16 cellular contexts compared by ENCODE assay signal in the genomic region with DNA sequence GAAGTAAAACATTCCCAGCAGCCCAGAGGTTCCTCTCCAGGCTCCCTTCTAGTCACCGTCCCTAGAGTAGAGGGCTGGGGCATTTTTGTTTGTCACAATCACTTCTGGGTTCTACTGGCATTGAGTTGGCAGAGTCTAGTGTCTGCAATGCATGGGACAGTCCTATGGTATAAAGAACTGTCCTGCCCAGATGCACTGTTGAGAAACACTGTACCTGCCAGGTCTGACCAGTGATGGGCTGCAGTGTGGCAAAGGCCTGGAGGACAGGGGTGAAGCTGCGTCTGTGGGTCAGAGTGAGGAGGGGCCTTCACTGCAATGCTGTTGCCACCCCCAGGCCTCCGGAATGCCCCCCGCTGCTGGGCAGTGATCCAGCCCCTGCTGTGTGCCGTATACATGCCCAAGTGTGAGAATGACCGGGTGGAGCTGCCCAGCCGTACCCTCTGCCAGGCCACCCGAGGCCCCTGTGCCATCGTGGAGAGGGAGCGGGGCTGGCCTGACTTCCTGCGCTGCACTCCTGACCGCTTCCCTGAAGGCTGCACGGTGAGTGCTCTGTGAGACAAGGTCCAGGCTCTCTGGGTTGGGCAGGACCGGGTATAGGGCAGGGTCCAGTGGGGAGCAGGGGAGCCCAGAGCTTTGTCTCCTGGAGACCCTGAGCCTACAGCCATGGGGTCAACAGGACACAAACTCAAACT. TPM values are rescaled to one million over a fixed set of nuclear protein-coding genes. Genes with fewer than 3 reads are reported as not detected.
A peak's percentile ranks its signal among the peaks of the same experiment; 100 is the strongest.
DNase-seq lines count a peak whose midpoint lies in the region; ATAC-seq, FAIRE-seq and TF ChIP-seq lines count a peak whose summit lies in the region.
"Had no signal": no experiment of that assay in that cellular context is flagged by ENCODE, and none has a peak within 500 bp of the region (broad histone marks: within the 10 kb centered on the region; RNA-seq: fewer than 3 reads in every experiment).

No MANE protein-coding gene starts in this region.

- H3K4me3 ChIP-seq in H7 (ENCODE audit: insufficient read depth, low read depth, low read length) (no peak overlapping the region), liver (ENCODE audit: low read depth in 1 of 3, low read length in 3 of 3) (no peak overlapping the region), sigmoid colon (no peak overlapping the region), PC-9 (no peak overlapping the region)
- H3K4me3 ChIP-seq: BLaER1 treated with 17β-estradiol and CSF1 and Interleukin-3, amounts not matched to agents 10 nM and 100 nM; GM12878; GM23248 had no signal

- TF ChIP-seq RAD21 in liver (IDR thresholded peaks at IDR 0.05): no peak

- H3K27ac ChIP-seq in liver (ENCODE audit: low read depth in 1 of 2, low read length in 2 of 2) (peak overlapping the region; percentile 23 to 53), sigmoid colon (no peak overlapping the region), PC-9 (no peak overlapping the region)
- H3K27ac ChIP-seq: BLaER1 treated with 17β-estradiol and CSF1 and Interleukin-3, amounts not matched to agents 10 nM and 100 nM; GM23248 had no signal

- no peak overlapping the region for H3K4me3 Mint-ChIP-seq in WTC11
- H3K4me3 Mint-ChIP-seq: CD4-positive, CD25-positive, alpha-beta regulatory T cell had no signal

- no peak overlapping the region for H2AFZ ChIP-seq in PC-9
- H2AFZ ChIP-seq: GM23248 had no signal

- H3K9ac ChIP-seq in liver (ENCODE audit: low read depth in 1 of 2, low read length in 2 of 2): no peak overlapping the region
- H3K9ac ChIP-seq: BLaER1 treated with 17β-estradiol and CSF1 and Interleukin-3, amounts not matched to agents 10 nM and 100 nM; GM23248 had no signal

- intact Hi-C loops in sigmoid colon (cut with DNase I) (no loop called here), PC-9 (cut with micrococcal nuclease; ENCODE audit: unreplicated experiment) (no loop called here)

- H3K4me1 Mint-ChIP-seq in WTC11: no peaks in the 10 kb centered on the region
- H3K4me1 Mint-ChIP-seq: CD4-positive, CD25-positive, alpha-beta regulatory T cell had no signal

- no peaks in the 10 kb centered on the region for H3K27me3 Mint-ChIP-seq in WTC11 (ENCODE audit: low read depth)

- POLR2A ChIA-PET in WTC11 (lab: Charles Lee): interaction anchor here (0.5 kb wide), 1 partner anchor 204 kb away, joined by 3 read pairs; no protein-coding TSS in a partner anchor
- POLR2A ChIA-PET in PC-9 (lab: Charles Lee; ENCODE audit: unreplicated experiment): no interaction called here

- TF ChIP-seq EP300 in sigmoid colon (IDR thresholded peaks at IDR 0.05): no peak

- no peak for TF ChIP-seq POLR2A in sigmoid colon (IDR thresholded peaks at IDR 0.05)

- H3K9me3 ChIP-seq in liver (ENCODE audit: control insufficient read depth in 4 of 4, low read length in 3 of 4) (no peaks in the 10 kb centered on the region), sigmoid colon (no peaks in the 10 kb centered on the region), PC-9 (ENCODE audit: insufficient read depth, low read depth) (no peaks in the 10 kb centered on the region)
- H3K9me3 ChIP-seq: BLaER1 treated with 17β-estradiol and CSF1 and Interleukin-3, amounts not matched to agents 10 nM and 100 nM had no signal

- H3K27me3 ChIP-seq in H7 (ENCODE audit: control insufficient read depth, insufficient read depth, low read length) (no peaks in the 10 kb centered on the region), liver (ENCODE audit: control insufficient read depth in 4 of 4, insufficient read depth in 4 of 4, low read length in 3 of 4) (no peaks in the 10 kb centered on the region), sigmoid colon (no peaks in the 10 kb centered on the region), PC-9 (ENCODE audit: insufficient read depth, low read depth) (no peaks in the 10 kb centered on the region)
- H3K27me3 ChIP-seq: BLaER1 treated with 17β-estradiol and CSF1 and Interleukin-3, amounts not matched to agents 10 nM and 100 nM had no signal

- peaks cover 3% of the 10 kb centered on the region; the same call in 1 of the 2 replicates for H3K9me3 Mint-ChIP-seq in WTC11
- H3K9me3 Mint-ChIP-seq: CD4-positive, CD25-positive, alpha-beta regulatory T cell had no signal

- H3K36me3 ChIP-seq in H7 (replicated peaks; ENCODE audit: control insufficient read depth, insufficient read depth, low read length) (peaks cover 15% of the 10 kb centered on the region), liver (ENCODE audit: control insufficient read depth in 4 of 4, insufficient read depth in 3 of 4, low read depth in 1 of 4, low read length in 3 of 4) (no peaks in the 10 kb centered on the region), sigmoid colon (peaks cover 0 to 19% (median 0%) of the 10 kb centered on the region in 4 donors), PC-9 (ENCODE audit: low read depth) (no peaks in the 10 kb centered on the region)

- BruUV-seq in PC-9 (replicated peaks; lab: Mats Ljungman, UMichigan): no TSS peak

- no peak for FAIRE-seq in D721Med (lab: Jason Lieb, UNC)
- FAIRE-seq: GM12878, GM18507, H54 had no signal

- no peaks in the 10 kb centered on the region for H3K79me2 ChIP-seq in PC-9 (ENCODE audit: low read depth)

- no peaks in the 10 kb centered on the region for H3K9me2 ChIP-seq in PC-9 (ENCODE audit: insufficient read depth)

- ATAC-seq in WTC11: no peak
- ATAC-seq: GM12878 had no signal

- H3K36me3 Mint-ChIP-seq in WTC11: peaks cover 22% of the 10 kb centered on the region
- H3K36me3 Mint-ChIP-seq: CD4-positive, CD25-positive, alpha-beta regulatory T cell had no signal

- CTCF ChIA-PET in WTC11 (lab: Charles Lee): interaction anchor here (3.8 kb wide), 1 partner anchor 39 kb away, joined by 23 read pairs; no protein-coding TSS in a partner anchor
- CTCF ChIA-PET in PC-9 (lab: Charles Lee): interaction anchor here (0.6 to 1.4 kb wide), 2 partner anchors 28 to 40 kb away, joined by 3 to 4 read pairs; no protein-coding TSS in a partner anchor

- H3K4me1 ChIP-seq in liver (ENCODE audit: control insufficient read depth in 4 of 4, insufficient read depth in 4 of 4, low read length in 3 of 4) (peaks cover 5 to 56% (median 36%) of the 10 kb centered on the region in 4 donors), sigmoid colon (no peaks in the 10 kb centered on the region), PC-9 (replicated peaks; ENCODE audit: insufficient read depth) (no peaks in the 10 kb centered on the region)

- 35% methylated on average over 14 of the region's 14 CpGs for WGBS in liver
- 88 to 91% methylated on average over 14 of the region's 14 CpGs for WGBS in sigmoid colon, 2 donors

- no peak overlapping the region for H3K4me2 ChIP-seq in PC-9

- H3F3A ChIP-seq in PC-9 (ENCODE audit: insufficient read depth, low read depth): no peaks in the 10 kb centered on the region

- 0 out of 2 replicates have a peak overlapping the region, but pooled peaks have one; percentile 45 for H3K27ac Mint-ChIP-seq in WTC11
- H3K27ac Mint-ChIP-seq: CD4-positive, CD25-positive, alpha-beta regulatory T cell had no signal

- TF ChIP-seq CTCF in WTC11 (IDR thresholded peaks at IDR 0.05) (no peak), liver (IDR thresholded peaks at IDR 0.05; ENCODE audit: low read depth, low read length, missing input control) (no peak), sigmoid colon (IDR thresholded peaks at IDR 0.05) (no peak), PC-9 (conservative IDR thresholded peaks at IDR 0.05) (no peak), D721Med (IDR thresholded peaks at IDR 0.05; ENCODE audit: insufficient read depth, missing control alignments) (no peak)

- no peaks in the 10 kb centered on the region for H4K20me1 ChIP-seq in PC-9 (ENCODE audit: insufficient read depth)

- peak; percentile 25 for DNase-seq in H7
- DNase-seq in WTC11 (ENCODE audit: low spot score): no peak
- DNase-seq in sigmoid colon: peak; percentile 53
- DNase-seq in PC-9: no peak
- DNase-seq in NCI-H526 (lab: John Stamatoyannopoulos, UW): no peak
- DNase-seq in D721Med (ENCODE audit: insufficient read length, low spot score): no peak
- DNase-seq: 8988T; Calu3; CD4-positive, CD25-positive, alpha-beta regulatory T cell; DMS79; GM23248 had no signal

TF ChIP-seq in WTC11, 78 proteins besides CTCF, POLR2A, EP300 and RAD21 (continues in another document):
- TF ChIP-seq MYBL2 (CRISPR knock-in tag; IDR thresholded peaks at IDR 0.05) (no peak), TEAD4 (CRISPR knock-in tag; IDR thresholded peaks at IDR 0.05) (no peak), CREB1 (CRISPR knock-in tag; IDR thresholded peaks at IDR 0.05) (no peak), ZNF396 (CRISPR knock-in tag; IDR thresholded peaks at IDR 0.05; ENCODE audit: borderline replicate concordance) (no peak)
- TF ChIP-seq, protein P1, sequence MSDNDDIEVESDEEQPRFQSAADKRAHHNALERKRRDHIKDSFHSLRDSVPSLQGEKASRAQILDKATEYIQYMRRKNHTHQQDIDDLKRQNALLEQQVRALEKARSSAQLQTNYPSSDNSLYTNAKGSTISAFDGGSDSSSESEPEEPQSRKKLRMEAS (CRISPR knock-in tag; IDR thresholded peaks at IDR 0.05): no peak

TF ChIP-seq in liver, 16 proteins besides CTCF, POLR2A, EP300 and RAD21 (continues in another document):
- TF ChIP-seq GABPA (IDR thresholded peaks at IDR 0.05 in 1 of 2, conservative IDR thresholded peaks at IDR 0.05 in 1 of 2) (no peak), FOXA1 (IDR thresholded peaks at IDR 0.05) (no peak)

RNA-seq across cellular contexts. Expression of gene SMO, which starts 14.8 kb away (rescaled TPM):
- 44.9 and 49.6 TPM in 2 replicates for total RNA-seq in H7 (2014; rRNA removed; shearing (Covaris generic))
- total RNA-seq in WTC11 (2021) (56.9 to 61.4 TPM (median 60.3 TPM) in 3 replicates), liver (10 to 100 TPM; 14.3 to 16.3 TPM), sigmoid colon (10 to 100 TPM in 2 of 4 donors, 1 to 10 TPM in 2; 6.8 to 18.6 (median 13.0) TPM), PC-9 (2021) (1.2 and 1.9 TPM in 2 replicates)
- polyA plus RNA-seq in liver (1 to 10 TPM; 2.9 to 7.0 TPM), sigmoid colon (1 to 10 TPM in 1 of 3 donors, under 1 TPM in 2; 0.60 to 2.8 (median 0.92) TPM)
- polyA plus RNA-seq: CD4-positive, CD25-positive, alpha-beta regulatory T cell had no signal

RNA-seq across cellular contexts. Expression of gene AHCYL2, which starts 21.6 kb away (rescaled TPM):
- total RNA-seq in H7 (2014; rRNA removed; shearing (Covaris generic)): 14.2 and 26.9 TPM in 2 replicates
- total RNA-seq in WTC11 (2021) (25.6 to 28.5 TPM (median 28.4 TPM) in 3 replicates), liver (10 to 100 TPM in 1 of 2 donors, 1 to 10 TPM in 1; 3.9 to 10.0 TPM), sigmoid colon (10 to 100 TPM; 12.5 to 16.8 (median 14.7) TPM), PC-9 (2021) (15.7 and 16.2 TPM in 2 replicates)
- polyA plus RNA-seq in liver (1 to 10 TPM; 2.0 to 3.4 TPM), sigmoid colon (100 to 1,000 TPM in 2 of 3 donors, 10 to 100 TPM in 1; 80.8 to 219 (median 174) TPM)

RNA-seq across cellular contexts. Expression of gene TSPAN33, which starts 58.7 kb away (rescaled TPM):
- 19.7 and 22.1 TPM in 2 replicates for total RNA-seq in H7 (2014; rRNA removed; shearing (Covaris generic))
- total RNA-seq in WTC11 (2021) (30.0 to 42.9 TPM (median 39.8 TPM) in 3 replicates), liver (10 to 100 TPM; 18.1 to 29.3 TPM), sigmoid colon (1 to 10 TPM; 3.0 to 7.5 (median 5.7) TPM), PC-9 (2021) (5.8 and 9.6 TPM in 2 replicates)
- polyA plus RNA-seq in liver (10 to 100 TPM; 13.4 to 22.8 TPM), sigmoid colon (10 to 100 TPM in 1 of 3 donors, 1 to 10 TPM in 2; 5.8 to 19.6 (median 9.6) TPM)
- polyA plus RNA-seq: GM23248 had no signal

Comparison
In these comparisons a context has a peak if more than half of its experiments do, and no peak if none do; other contexts are left out.
1. DNase-seq: peak in H7 (single experiment) and sigmoid colon (single experiment); none in WTC11 (single experiment), PC-9 (0 of 2), NCI-H526 (0 of 2) and D721Med (single experiment).
2. H3K27ac ChIP-seq: peak in liver (2 of 2); none in sigmoid colon (0 of 4) and PC-9 (single experiment).